ENCODE assay signal across 1 cellular context in genomic region chr3:179028408-179028807, GRCh38.
TF ChIP-seq lines count a peak whose summit lies in the region.

No MANE protein-coding gene starts in this region.

TF ChIP-seq in WTC11, 78 proteins besides CTCF, POLR2A, EP300 and RAD21:
- TF ChIP-seq SMAD3 (CRISPR knock-in tag; IDR thresholded peaks at IDR 0.05; ENCODE audit: borderline replicate concordance) (no peak), ESRRA (CRISPR knock-in tag; IDR thresholded peaks at IDR 0.05; ENCODE audit: borderline replicate concordance) (no peak), ZNF396 (CRISPR knock-in tag; IDR thresholded peaks at IDR 0.05; ENCODE audit: borderline replicate concordance) (no peak), NFYB (CRISPR knock-in tag; conservative IDR thresholded peaks at IDR 0.05; ENCODE audit: low read depth) (no peak), E2F4 (CRISPR knock-in tag; IDR thresholded peaks at IDR 0.05; ENCODE audit: borderline replicate concordance, low read depth) (no peak), PRDM15 (CRISPR knock-in tag; IDR thresholded peaks at IDR 0.05) (no peak), IRF1 (CRISPR knock-in tag; IDR thresholded peaks at IDR 0.05) (no peak), HMGXB4 (CRISPR knock-in tag; IDR thresholded peaks at IDR 0.05) (no peak)
